In genomic region chr11:65606876-65607613, GRCh38 we compare ENCODE assay signal across 9 cellular contexts. TPM values are rescaled to one million over a fixed set of nuclear protein-coding genes. Genes with fewer than 3 reads are reported as not detected.
DNase-seq lines count a peak whose midpoint lies in the region; ATAC-seq lines count a peak whose summit lies in the region.
"Had no signal": no experiment of that assay in that cellular context is flagged by ENCODE, and none has a peak within 500 bp of the region (broad histone marks: within the 10 kb centered on the region; RNA-seq: fewer than 3 reads in every experiment).

No MANE protein-coding gene starts in this region.

- H3K27ac Mint-ChIP-seq in stimulated activated effector memory CD8-positive, alpha-beta T cell treated with anti-CD3 and anti-CD28 coated beads, Interleukin-12 subunit alpha, Interleukin-12 subunit beta, amount 100 ng/mL, for 72 hours: peak overlapping the region; percentile 37
- H3K27ac Mint-ChIP-seq: activated naive CD8-positive, alpha-beta T cell treated with anti-CD3 and anti-CD28 coated beads, Interleukin-2, amount 10 ng/mL, durations not matched to agents 7 days and 5 days had no signal

- ATAC-seq in left colon: peak; percentile 97
- ATAC-seq in stimulated activated effector memory CD8-positive, alpha-beta T cell treated with anti-CD3 and anti-CD28 coated beads, Interleukin-12 subunit alpha, Interleukin-12 subunit beta, amount 100 ng/mL, for 72 hours: peak; percentile 60

- H3K27ac ChIP-seq in effector memory CD4-positive, alpha-beta T cell (ENCODE audit: insufficient read depth, low read length, poor library complexity, severe bottlenecking): no peak overlapping the region

- H3K36me3 Mint-ChIP-seq in stimulated activated effector memory CD8-positive, alpha-beta T cell treated with anti-CD3 and anti-CD28 coated beads, Interleukin-12 subunit alpha, Interleukin-12 subunit beta, amount 100 ng/mL, for 72 hours: peaks cover 87% of the 10 kb centered on the region

- H3K27me3 ChIP-seq in effector memory CD4-positive, alpha-beta T cell (replicated peaks; ENCODE audit: control insufficient read depth, insufficient read depth, low read length, poor library complexity, severe bottlenecking): no peaks in the 10 kb centered on the region

- DNase-seq in Ammon's horn (ENCODE audit: low spot score) (peak; percentile 97), NCI-H2196 (lab: John Stamatoyannopoulos, UW; ENCODE audit: unreplicated experiment) (peak; percentile 98), dermis blood vessel endothelial cell (peak; percentile 95), left colon (peak; percentile 89 to 91), NCI-H1694 (lab: John Stamatoyannopoulos, UW) (no peak)
- DNase-seq in stimulated activated effector memory CD8-positive, alpha-beta T cell treated with anti-CD3 and anti-CD28 coated beads, Interleukin-12 subunit alpha, Interleukin-12 subunit beta, amount 100 ng/mL, for 72 hours (ENCODE audit: low spot score in 2 of 2): no peak
- no peak for DNase-seq in effector memory CD4-positive, alpha-beta T cell
- no peak for DNase-seq in effector CD8-positive, alpha-beta T cell (lab: John Stamatoyannopoulos, UW)
- DNase-seq: activated naive CD8-positive, alpha-beta T cell treated with anti-CD3 and anti-CD28 coated beads, Interleukin-2, amount 10 ng/mL, durations not matched to agents 7 days and 5 days had no signal

- peaks cover 65% of the 10 kb centered on the region for H3K36me3 ChIP-seq in effector memory CD4-positive, alpha-beta T cell (ENCODE audit: control insufficient read depth, insufficient read depth, low read length)

- no peak overlapping the region for H3K4me3 Mint-ChIP-seq in stimulated activated effector memory CD8-positive, alpha-beta T cell treated with anti-CD3 and anti-CD28 coated beads, Interleukin-12 subunit alpha, Interleukin-12 subunit beta, amount 100 ng/mL, for 72 hours
- H3K4me3 Mint-ChIP-seq: activated naive CD8-positive, alpha-beta T cell treated with anti-CD3 and anti-CD28 coated beads, Interleukin-2, amount 10 ng/mL, durations not matched to agents 7 days and 5 days had no signal

- peaks cover 32% of the 10 kb centered on the region for H3K4me1 Mint-ChIP-seq in stimulated activated effector memory CD8-positive, alpha-beta T cell treated with anti-CD3 and anti-CD28 coated beads, Interleukin-12 subunit alpha, Interleukin-12 subunit beta, amount 100 ng/mL, for 72 hours

- H3K9me3 ChIP-seq in effector memory CD4-positive, alpha-beta T cell (ENCODE audit: control insufficient read depth, low read length): no peaks in the 10 kb centered on the region

- H3K4me3 ChIP-seq in effector memory CD4-positive, alpha-beta T cell (ENCODE audit: insufficient read depth, low read depth, low read length, poor library complexity, severe bottlenecking): no peak overlapping the region

- intact Hi-C loops in left colon (cut with DNase I, micrococcal nuclease): no loop called here

- H3K4me1 ChIP-seq in effector memory CD4-positive, alpha-beta T cell (ENCODE audit: control insufficient read depth, insufficient read depth, low read length, poor library complexity, severe bottlenecking): peaks cover 17% of the 10 kb centered on the region

- no peaks in the 10 kb centered on the region for H3K9me3 Mint-ChIP-seq in stimulated activated effector memory CD8-positive, alpha-beta T cell treated with anti-CD3 and anti-CD28 coated beads, Interleukin-12 subunit alpha, Interleukin-12 subunit beta, amount 100 ng/mL, for 72 hours
- H3K9me3 Mint-ChIP-seq: activated naive CD8-positive, alpha-beta T cell treated with anti-CD3 and anti-CD28 coated beads, Interleukin-2, amount 10 ng/mL, durations not matched to agents 7 days and 5 days had no signal

RNA-seq across cellular contexts. Expression of gene MAP3K11, which starts 7.0 kb away (rescaled TPM):
- total RNA-seq in dermis blood vessel endothelial cell (118 and 171 TPM in 2 replicates), left colon (100 to 1,000 TPM in 1 of 2 donors, 10 to 100 TPM in 1; 94.7 to 101 TPM)

RNA-seq across cellular contexts. Expression of gene PCNX3, which starts 8.5 kb away (rescaled TPM):
- total RNA-seq in dermis blood vessel endothelial cell (18.0 and 34.8 TPM in 2 replicates), left colon (10 to 100 TPM; 47.8 to 56.0 TPM)

RNA-seq across cellular contexts. Expression of gene KCNK7, which starts 11.4 kb away (rescaled TPM):
- total RNA-seq in dermis blood vessel endothelial cell: 0.14 and 0.17 TPM in 2 replicates
- total RNA-seq in left colon: 1 to 10 TPM in 1 of 2 donors, under 1 TPM in 1; 0.40 to 1.3 TPM

RNA-seq across cellular contexts. Expression of gene SIPA1, which starts 30.9 kb away (rescaled TPM):
- total RNA-seq in dermis blood vessel endothelial cell (72.2 and 102 TPM in 2 replicates), left colon (10 to 100 TPM; 25.5 to 34.3 TPM)

RNA-seq across cellular contexts. Expression of gene EHBP1L1, which starts 31.2 kb away (rescaled TPM):
- total RNA-seq in dermis blood vessel endothelial cell: 15.7 and 15.9 TPM in 2 replicates
- total RNA-seq in left colon: 10 to 100 TPM; 78.7 to 89.7 TPM

Comparison
In these comparisons a context has a peak if more than half of its experiments do, and no peak if none do; other contexts are left out.
1. DNase-seq: peak in Ammon's horn (single experiment), NCI-H2196 (single experiment), dermis blood vessel endothelial cell (single experiment) and left colon (2 of 2); none in stimulated activated effector memory CD8-positive, alpha-beta T cell treated with anti-CD3 and anti-CD28 coated beads, Interleukin-12 subunit alpha, Interleukin-12 subunit beta, amount 100 ng/mL, for 72 hours (0 of 2), NCI-H1694 (single experiment), effector memory CD4-positive, alpha-beta T cell (0 of 3) and effector CD8-positive, alpha-beta T cell (single experiment).